ENCODE assay signal across 22 cellular contexts in the genomic region with DNA sequence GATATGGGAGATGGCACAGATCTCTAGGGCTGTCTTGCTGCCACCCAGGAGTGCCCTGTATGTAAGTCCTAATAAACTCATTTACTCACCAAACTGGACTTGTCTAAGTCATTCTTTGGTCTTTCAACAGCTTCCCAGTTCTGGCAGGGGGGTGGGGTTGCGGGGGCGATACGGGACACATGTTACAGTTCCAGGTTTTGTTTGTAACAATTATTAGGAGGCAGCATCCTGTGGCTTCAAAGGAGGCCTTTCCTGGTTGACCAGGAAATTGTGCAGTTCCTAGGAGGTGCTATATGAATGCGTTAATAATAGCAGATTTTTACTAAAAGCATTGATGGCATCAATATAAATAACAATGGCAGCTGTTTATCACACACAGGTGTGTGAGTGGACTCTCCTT. TPM values are rescaled to one million over a fixed set of nuclear protein-coding genes. Genes with fewer than 3 reads are reported as not detected.
DNase-seq lines count a peak whose midpoint lies in the region; TF ChIP-seq lines count a peak whose summit lies in the region.
"Had no signal": no experiment of that assay in that cellular context is flagged by ENCODE, and none has a peak within 500 bp of the region (broad histone marks: within the 10 kb centered on the region; RNA-seq: fewer than 3 reads in every experiment).

No MANE protein-coding gene starts in this region.

- peak overlapping the region; percentile 52 for H2BK12ac ChIP-seq in trophoblast cell (ENCODE audit: low read length)

- H3K27ac ChIP-seq in trophoblast cell (ENCODE audit: low read depth, low read length) (no peak overlapping the region), MM.1S (ENCODE audit: low read length) (no peak overlapping the region)
- H3K27ac ChIP-seq: C4-2B, HL-60 had no signal

- no peak overlapping the region for H3K18ac ChIP-seq in trophoblast cell (ENCODE audit: low read length)

- H3K79me1 ChIP-seq in trophoblast cell (ENCODE audit: low read length), result peaks cover 2% of the 10 kb centered on the region

- no peak for TF ChIP-seq CTCF in MM.1S (IDR thresholded peaks at IDR 0.05; ENCODE audit: low read length)

- no peak overlapping the region for H4K12ac ChIP-seq in trophoblast cell (ENCODE audit: low read depth, low read length)

- no peak overlapping the region for H3K4me2 ChIP-seq in trophoblast cell (ENCODE audit: low read length)
- no peak overlapping the region for H3K4me2 ChIP-seq in MM.1S (ENCODE audit: low read depth, low read length)
- H3K4me2 ChIP-seq: GM23338 had no signal

- H3K23ac ChIP-seq in trophoblast cell (ENCODE audit: low read length), result no peak overlapping the region

- H3K14ac ChIP-seq in trophoblast cell (ENCODE audit: low read length), result no peak overlapping the region

- H3K9me3 ChIP-seq in MG63 (peaks cover 9% of the 10 kb centered on the region), trophoblast cell (ENCODE audit: insufficient read depth, low read depth, low read length) (no peaks in the 10 kb centered on the region), MM.1S (replicated peaks; ENCODE audit: insufficient read depth, low read length) (no peaks in the 10 kb centered on the region)
- H3K9me3 ChIP-seq: Caco-2 had no signal

- no peaks in the 10 kb centered on the region for H3K79me2 ChIP-seq in trophoblast cell (ENCODE audit: control insufficient read depth, insufficient read depth, low read length, poor library complexity)
- H3K79me2 ChIP-seq in MM.1S (ENCODE audit: low read length), result no peaks in the 10 kb centered on the region

- H3F3A ChIP-seq in MM.1S (ENCODE audit: insufficient read depth, low read length), result no peaks in the 10 kb centered on the region

- H2AFZ ChIP-seq in trophoblast cell (ENCODE audit: insufficient read depth, low read length, poor library complexity), result no peak overlapping the region
- no peak overlapping the region for H2AFZ ChIP-seq in MM.1S (ENCODE audit: low read length)
- H2AFZ ChIP-seq: GM23338 had no signal

- WGBS in trophoblast cell (ENCODE audit: extremely low coverage, insufficient coverage, insufficient read length), result no CpG with 5 or more reads among the region's 4 CpGs

- H2BK120ac ChIP-seq in trophoblast cell (ENCODE audit: insufficient read depth, low read length, poor library complexity), result peak overlapping the region; percentile 8

- H2BK5ac ChIP-seq in trophoblast cell (ENCODE audit: low read depth, low read length, poor library complexity), result no peak overlapping the region

- DNase-seq in D341Med (ENCODE audit: low spot score) (peak; percentile 50), MG63 (peak; percentile 69), dermis blood vessel endothelial cell (peak; percentile 27), trophoblast cell (no peak), NCI-H1092 (lab: John Stamatoyannopoulos, UW) (no peak), NCI-H2081 (lab: John Stamatoyannopoulos, UW) (no peak), MM.1S (no peak)
- DNase-seq: AML-193; Caco-2; CD4-positive, alpha-beta T cell; DMS153; DND-41; EL; HCEC 1CT; KBM-7 had no signal

- H4K91ac ChIP-seq in trophoblast cell (ENCODE audit: low read depth, low read length), result no peak overlapping the region

- no peaks in the 10 kb centered on the region for H3K9me2 ChIP-seq in MM.1S (replicated peaks; ENCODE audit: insufficient read depth, low read length)

- no peak overlapping the region for H3K4ac ChIP-seq in trophoblast cell (ENCODE audit: low read depth, low read length)

- H3K27me3 ChIP-seq in MG63 (no peaks in the 10 kb centered on the region), trophoblast cell (ENCODE audit: insufficient read depth, low read length) (no peaks in the 10 kb centered on the region), MM.1S (replicated peaks; ENCODE audit: insufficient read depth, low read length) (no peaks in the 10 kb centered on the region)

- no peak overlapping the region for H2AK5ac ChIP-seq in trophoblast cell (ENCODE audit: low read length)

- no peaks in the 10 kb centered on the region for H4K20me1 ChIP-seq in MM.1S (ENCODE audit: insufficient read depth, low read length)

- no peak overlapping the region for H3K4me3 ChIP-seq in MG63
- no peak overlapping the region for H3K4me3 ChIP-seq in trophoblast cell (ENCODE audit: low read depth, low read length)
- H3K4me3 ChIP-seq in MM.1S (ENCODE audit: low read length), result no peak overlapping the region
- H3K4me3 ChIP-seq: GM12878, GM23338 had no signal

- peaks cover 6 to 7% of the 10 kb centered on the region in 2 experiments for H3K4me1 ChIP-seq in trophoblast cell (ENCODE audit: control insufficient read depth in 1 of 2, insufficient read depth in 2 of 2, low read length in 2 of 2)
- no peaks in the 10 kb centered on the region for H3K4me1 ChIP-seq in MM.1S (ENCODE audit: low read length)

- no peaks in the 10 kb centered on the region for H3K36me3 ChIP-seq in MG63
- H3K36me3 ChIP-seq in trophoblast cell (ENCODE audit: control insufficient read depth in 1 of 2, insufficient read depth in 2 of 2, low read length in 2 of 2), result peaks cover 7 to 12% of the 10 kb centered on the region in 2 experiments
- no peaks in the 10 kb centered on the region for H3K36me3 ChIP-seq in MM.1S (replicated peaks; ENCODE audit: insufficient read depth, low read length)

- H3K9ac ChIP-seq in trophoblast cell (ENCODE audit: low read length) (no peak overlapping the region), MM.1S (ENCODE audit: low read length) (no peak overlapping the region)

- H4K8ac ChIP-seq in trophoblast cell (ENCODE audit: low read depth, low read length), result peak overlapping the region; percentile 49

RNA-seq across cellular contexts. Expression of a gene that starts 42.7 kb away (rescaled TPM):
- 3.0 and 15.2 TPM in 2 replicates for total RNA-seq in MG63 (2014; rRNA removed; shearing (Covaris generic); ENCODE audit: low replicate concordance)
- 0.84 and 1.7 TPM in 2 replicates for total RNA-seq in dermis blood vessel endothelial cell
- 8.1 and 9.8 TPM in 2 replicates for polyA plus RNA-seq in trophoblast cell (2013)

RNA-seq across cellular contexts. Expression of a gene that starts 46.5 kb away (rescaled TPM):
- 0.82 TPM in 1 of 2 replicates, not detected in the other for total RNA-seq in MG63 (2014; rRNA removed; shearing (Covaris generic); ENCODE audit: low replicate concordance)
- under 0.01 and 0.33 TPM in 2 replicates for total RNA-seq in dermis blood vessel endothelial cell
- 148 and 161 TPM in 2 replicates for polyA plus RNA-seq in trophoblast cell (2013)
- total RNA-seq: CD4-positive, alpha-beta T cell; G401; GM12878; GM23338; HT1080 had no signal
- polyA plus RNA-seq: BJ, GM12878, GM23338 had no signal

Comparison
In these comparisons a context has a peak if more than half of its experiments do, and no peak if none do; other contexts are left out.
1. DNase-seq: peak in D341Med (single experiment), MG63 (single experiment) and dermis blood vessel endothelial cell (single experiment); none in trophoblast cell (0 of 2), NCI-H1092 (single experiment), NCI-H2081 (0 of 2) and MM.1S (single experiment).